10 cellular contexts compared by ENCODE assay signal in the genomic region with DNA sequence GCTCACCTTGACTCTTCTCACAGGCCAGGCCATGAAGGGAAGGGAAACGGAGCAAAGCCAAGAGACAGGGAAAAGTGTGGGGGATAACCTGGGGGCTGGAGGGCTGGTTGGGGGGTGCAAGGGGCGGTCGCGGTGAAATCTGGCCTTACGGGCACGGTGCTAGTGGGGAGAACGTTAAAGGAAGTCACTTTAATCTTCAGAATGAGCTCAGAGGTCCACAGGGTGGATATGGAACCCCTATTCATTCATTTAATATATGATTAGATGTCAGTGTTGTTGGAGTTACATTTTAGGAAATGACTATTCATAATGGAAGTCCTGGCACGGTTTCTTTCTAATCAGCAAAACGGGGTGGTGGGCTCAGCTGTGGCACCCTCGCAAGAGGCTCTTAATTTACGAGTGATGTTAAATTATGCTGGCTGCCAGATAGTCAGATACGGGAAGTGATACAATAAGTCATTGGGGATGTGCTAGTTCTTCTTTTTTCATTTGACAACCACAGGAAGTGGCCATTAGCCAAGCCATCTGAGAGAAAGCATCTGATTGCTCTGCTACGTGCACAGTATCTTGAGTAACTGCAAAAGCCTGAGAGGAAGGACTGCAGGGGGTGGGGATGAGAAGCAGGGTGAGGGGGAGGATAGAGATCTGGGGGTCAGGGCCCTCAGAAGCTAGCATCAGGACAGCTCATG.
DNase-seq lines count a peak whose midpoint lies in the region; ATAC-seq and TF ChIP-seq lines count a peak whose summit lies in the region.
"Had no signal": no experiment of that assay in that cellular context is flagged by ENCODE, and none has a peak within 500 bp of the region (broad histone marks: within the 10 kb centered on the region; RNA-seq: fewer than 3 reads in every experiment).

No MANE protein-coding gene starts in this region.

- no peaks in the 10 kb centered on the region for H3K9me3 Mint-ChIP-seq in activated CD4-positive, alpha-beta T cell treated with anti-CD3 and anti-CD28 coated beads, Interleukin-2, amount 10 ng/mL, durations not matched to agents 24 days and 14 days
- no peaks in the 10 kb centered on the region for H3K9me3 Mint-ChIP-seq in mesothelial cell of epicardium

- H3K36me3 ChIP-seq in thymus (ENCODE audit: control insufficient read depth, insufficient read depth), result no peaks in the 10 kb centered on the region
- H3K36me3 ChIP-seq: SJSA1, thoracic aorta had no signal

- no peaks in the 10 kb centered on the region for H3K36me3 Mint-ChIP-seq in activated CD4-positive, alpha-beta T cell treated with anti-CD3 and anti-CD28 coated beads, Interleukin-2, amount 10 ng/mL, durations not matched to agents 24 days and 14 days (ENCODE audit: low read depth)
- H3K36me3 Mint-ChIP-seq in mesothelial cell of epicardium, result no peaks in the 10 kb centered on the region

- WGBS in thymus, result 37% methylated on average over 13 of the region's 13 CpGs

- no peak overlapping the region for H3K27ac Mint-ChIP-seq in activated CD4-positive, alpha-beta T cell treated with anti-CD3 and anti-CD28 coated beads, Interleukin-2, amount 10 ng/mL, durations not matched to agents 24 days and 14 days
- no peak overlapping the region for H3K27ac Mint-ChIP-seq in mesothelial cell of epicardium

- ATAC-seq in GM18861 (IDR thresholded peaks at IDR 0.05; ENCODE audit: unreplicated experiment) (peak; percentile 98), HG02852 (IDR thresholded peaks at IDR 0.05; ENCODE audit: unreplicated experiment) (peak; percentile 98)

- H3K27me3 ChIP-seq in thymus (ENCODE audit: control insufficient read depth, insufficient read depth), result no peaks in the 10 kb centered on the region
- H3K27me3 ChIP-seq: SJSA1 had no signal

- no peak overlapping the region for H3K4me3 ChIP-seq in thymus (ENCODE audit: low read length)
- H3K4me3 ChIP-seq: SJSA1, thoracic aorta had no signal

- no peaks in the 10 kb centered on the region for H3K4me1 ChIP-seq in thymus (ENCODE audit: control insufficient read depth, insufficient read depth, low read length)
- H3K4me1 ChIP-seq: SJSA1 had no signal

- intact Hi-C loops in head of caudate nucleus (cut with DNase I), result no loop called here
- intact Hi-C loops in activated CD4-positive, alpha-beta T cell treated with anti-CD3 and anti-CD28 coated beads, Interleukin-2, amount 10 ng/mL, durations not matched to agents 24 days and 14 days (cut with micrococcal nuclease), result no loop called here

- H3K9me3 ChIP-seq in thymus (ENCODE audit: control insufficient read depth), result no peaks in the 10 kb centered on the region
- H3K9me3 ChIP-seq: SJSA1, thoracic aorta had no signal

- peak; percentile 98 for DNase-seq in NOMO-1 treated with DMSO at 0.1 percent for 48 hours (lab: John Stamatoyannopoulos, UW; ENCODE audit: unreplicated experiment)
- peak in 29 of 42 donors; percentile 6 to 73 (median 40) for DNase-seq in head of caudate nucleus
- DNase-seq in NCI-H1417 (lab: John Stamatoyannopoulos, UW), result no peak
- DNase-seq in activated CD4-positive, alpha-beta T cell treated with anti-CD3 and anti-CD28 coated beads, Interleukin-2, amount 10 ng/mL, durations not matched to agents 24 days and 14 days, result no peak
- no peak for DNase-seq in mesothelial cell of epicardium (ENCODE audit: low spot score in 2 of 2, unreplicated experiment in 2 of 2)

- peaks cover 2% of the 10 kb centered on the region for H3K27me3 Mint-ChIP-seq in activated CD4-positive, alpha-beta T cell treated with anti-CD3 and anti-CD28 coated beads, Interleukin-2, amount 10 ng/mL, durations not matched to agents 24 days and 14 days
- peaks cover 3% of the 10 kb centered on the region for H3K27me3 Mint-ChIP-seq in mesothelial cell of epicardium (ENCODE audit: low read depth)

- no peak for TF ChIP-seq CTCF in mesothelial cell of epicardium (IDR thresholded peaks at IDR 0.05; ENCODE audit: unreplicated experiment)

- peak overlapping the region; percentile 31 for H3K27ac ChIP-seq in thymus (ENCODE audit: low read depth)
- H3K27ac ChIP-seq: SJSA1, thoracic aorta had no signal

- peaks cover 6% of the 10 kb centered on the region for H3K4me1 Mint-ChIP-seq in activated CD4-positive, alpha-beta T cell treated with anti-CD3 and anti-CD28 coated beads, Interleukin-2, amount 10 ng/mL, durations not matched to agents 24 days and 14 days
- H3K4me1 Mint-ChIP-seq in mesothelial cell of epicardium, result no peaks in the 10 kb centered on the region

- no peak overlapping the region for H3K4me3 Mint-ChIP-seq in activated CD4-positive, alpha-beta T cell treated with anti-CD3 and anti-CD28 coated beads, Interleukin-2, amount 10 ng/mL, durations not matched to agents 24 days and 14 days
- no peak overlapping the region for H3K4me3 Mint-ChIP-seq in mesothelial cell of epicardium

Comparison
In these comparisons a context has a peak if more than half of its experiments do, and no peak if none do; other contexts are left out.
1. DNase-seq: peak in NOMO-1 treated with DMSO at 0.1 percent for 48 hours (single experiment) and head of caudate nucleus (29 of 42); none in NCI-H1417 (0 of 3), activated CD4-positive, alpha-beta T cell treated with anti-CD3 and anti-CD28 coated beads, Interleukin-2, amount 10 ng/mL, durations not matched to agents 24 days and 14 days (single experiment) and mesothelial cell of epicardium (0 of 2).